Comparison of ENCODE assay signal across 25 cellular contexts in the genomic region with DNA sequence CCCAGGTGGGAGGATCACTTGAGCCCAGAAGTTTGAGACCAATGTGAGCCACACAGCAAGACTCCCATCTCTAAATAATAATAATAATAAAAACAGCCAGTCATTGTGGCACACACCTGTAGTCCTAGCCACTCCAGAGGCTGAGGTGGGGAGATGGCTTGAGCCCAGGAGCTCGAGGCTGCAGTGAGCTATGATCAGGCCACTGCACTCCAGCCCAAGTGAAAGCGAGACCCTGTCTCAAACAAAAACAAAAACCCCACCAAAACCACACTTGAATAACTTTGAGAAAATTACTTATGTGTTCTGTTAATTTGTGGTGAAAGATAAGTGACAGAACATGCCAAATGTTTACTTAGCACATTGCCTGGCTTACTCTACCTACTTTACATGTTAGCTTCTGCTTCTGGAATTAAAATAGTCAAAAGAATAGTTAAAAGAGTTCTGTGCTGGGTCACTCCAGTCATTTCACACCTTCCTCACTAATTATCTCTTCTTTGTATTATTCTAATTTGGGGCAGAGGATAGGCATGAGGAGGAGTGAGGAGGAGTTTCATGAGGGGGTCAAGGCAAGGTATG. TPM values are rescaled to one million over a fixed set of nuclear protein-coding genes. Genes with fewer than 3 reads are reported as not detected.
DNase-seq lines count a peak whose midpoint lies in the region; ATAC-seq and TF ChIP-seq lines count a peak whose summit lies in the region.
"Had no signal": no experiment of that assay in that cellular context is flagged by ENCODE, and none has a peak within 500 bp of the region (broad histone marks: within the 10 kb centered on the region; RNA-seq: fewer than 3 reads in every experiment).

No MANE protein-coding gene starts in this region.

- H3K27me3 ChIP-seq in naive thymus-derived CD4-positive, alpha-beta T cell (ENCODE audit: control insufficient read depth in 2 of 2, insufficient read depth in 2 of 2, low read length in 2 of 2) = no peaks in the 10 kb centered on the region
- H3K27me3 ChIP-seq in transverse colon = no peaks in the 10 kb centered on the region
- H3K27me3 ChIP-seq: testis had no signal

- H3K36me3 Mint-ChIP-seq in activated CD8-positive, alpha-beta memory T cell treated with anti-CD3 and anti-CD28 coated beads, Interleukin-2, amount 10 ng/mL, durations not matched to agents 7 days and 5 days = peaks cover 24% of the 10 kb centered on the region
- peaks cover 4 to 25% (median 13%) of the 10 kb centered on the region in 5 donors for H3K36me3 Mint-ChIP-seq in naive thymus-derived CD4-positive, alpha-beta T cell

- no peak for ATAC-seq in activated CD8-positive, alpha-beta memory T cell treated with anti-CD3 and anti-CD28 coated beads, Interleukin-2, amount 10 ng/mL, durations not matched to agents 7 days and 5 days
- peak; percentile 52 for ATAC-seq in GM19023 (IDR thresholded peaks at IDR 0.05; ENCODE audit: unreplicated experiment)
- ATAC-seq in HG03159 (IDR thresholded peaks at IDR 0.05; ENCODE audit: unreplicated experiment) = peak; percentile 41
- no peak for ATAC-seq in naive thymus-derived CD4-positive, alpha-beta T cell
- no peak for ATAC-seq in GM19455 (IDR thresholded peaks at IDR 0.05; ENCODE audit: unreplicated experiment)
- ATAC-seq: GM23338 had no signal

- no peak for TF ChIP-seq POLR2A in transverse colon (IDR thresholded peaks at IDR 0.05)

- intact Hi-C loops in naive thymus-derived CD4-positive, alpha-beta T cell (cut with micrococcal nuclease) = no loop called here
- intact Hi-C loops in transverse colon (cut with DNase I; ENCODE audit: low total_unique reads) = loop anchor here (5.0 kb wide), 1 partner anchor 1721 kb away; no protein-coding TSS in a partner anchor

- H3K36me3 ChIP-seq in naive thymus-derived CD4-positive, alpha-beta T cell (ENCODE audit: control insufficient read depth in 2 of 3, insufficient read depth in 3 of 3, low read length in 3 of 3) = peaks cover 0 to 11% (median 0%) of the 10 kb centered on the region in 3 experiments
- H3K36me3 ChIP-seq in transverse colon = no peaks in the 10 kb centered on the region

- DNase-seq in activated CD8-positive, alpha-beta memory T cell treated with anti-CD3 and anti-CD28 coated beads, Interleukin-2, amount 10 ng/mL, durations not matched to agents 7 days and 5 days = no peak
- DNase-seq in activated CD8-positive, alpha-beta memory T cell treated with anti-CD3 and anti-CD28 coated beads for 24 hours = no peak
- no peak for DNase-seq in naive thymus-derived CD4-positive, alpha-beta T cell
- DNase-seq in NCI-H2227 (lab: John Stamatoyannopoulos, UW; ENCODE audit: unreplicated experiment) = no peak
- DNase-seq in transverse colon = no peak
- DNase-seq: activated CD4-positive, alpha-beta T cell treated with anti-CD3 and anti-CD28 coated beads for 48 hours; activated naive CD4-positive, alpha-beta T cell treated with anti-CD3 and anti-CD28 coated beads, Interleukin-2, amount 10 ng/mL, durations not matched to agents 7 days and 5 days; amniotic stem cell; endodermal cell; Karpas-422; mammary epithelial cell; NCI-H1417 treated with DMSO at 0.1 percent for 48 hours; NCI-H2107; NCI-H446 treated with DMSO at 0.1 percent for 48 hours; stimulated activated naive CD4-positive, alpha-beta T cell; T1000; testis had no signal

- H3K27ac ChIP-seq in naive thymus-derived CD4-positive, alpha-beta T cell (ENCODE audit: low read depth, low read length) = no peak overlapping the region
- H3K27ac ChIP-seq in transverse colon = no peak overlapping the region
- H3K27ac ChIP-seq: testis had no signal

- CTCF ChIA-PET in activated CD8-positive, alpha-beta memory T cell treated with anti-CD3 and anti-CD28 coated beads, Interleukin-2, amount 10 ng/mL, durations not matched to agents 7 days and 5 days (lab: Charles Lee) = interaction anchor here (0.8 to 1.2 kb wide), 2 partner anchors 22 to 29 kb away, joined by 3 read pairs; no protein-coding TSS in a partner anchor
- CTCF ChIA-PET in naive thymus-derived CD4-positive, alpha-beta T cell (lab: Charles Lee) = no interaction called here

- no peaks in the 10 kb centered on the region for H3K4me1 ChIP-seq in naive thymus-derived CD4-positive, alpha-beta T cell (ENCODE audit: control insufficient read depth in 2 of 2, insufficient read depth in 2 of 2, low read length in 2 of 2)
- peaks cover 0 to 30% (median 20%) of the 10 kb centered on the region in 4 donors for H3K4me1 ChIP-seq in transverse colon

- H3K9me3 Mint-ChIP-seq in activated CD8-positive, alpha-beta memory T cell treated with anti-CD3 and anti-CD28 coated beads, Interleukin-2, amount 10 ng/mL, durations not matched to agents 7 days and 5 days (ENCODE audit: low read depth) = no peaks in the 10 kb centered on the region
- H3K9me3 Mint-ChIP-seq in naive thymus-derived CD4-positive, alpha-beta T cell = peaks cover 0 to 6% (median 0%) of the 10 kb centered on the region in 11 donors
- H3K9me3 Mint-ChIP-seq: activated naive CD4-positive, alpha-beta T cell treated with anti-CD3 and anti-CD28 coated beads, Interleukin-2, amount 10 ng/mL, durations not matched to agents 7 days and 5 days; activated T-helper 1 cell treated with anti-CD3 and anti-CD28 coated beads, Interleukin-12 subunit alpha, Interleukin-12 subunit beta, Interleukin-2, Interleukin-4 antibody, amounts not matched to agents 30 ng/mL and 10 ng/mL and 1 ng/mL, durations not matched to agents 14 hours and 24 hours and 36 hours; dendritic cell treated with granulocyte-macrophage colony-stimulating factor and Interleukin-4, amounts not matched to agents 40 ng/mL and 50 ng/mL, for 4 days had no signal

- peaks cover 3% of the 10 kb centered on the region for H3K4me1 Mint-ChIP-seq in activated CD8-positive, alpha-beta memory T cell treated with anti-CD3 and anti-CD28 coated beads, Interleukin-2, amount 10 ng/mL, durations not matched to agents 7 days and 5 days
- peaks cover 0 to 6% (median 4%) of the 10 kb centered on the region in 7 donors for H3K4me1 Mint-ChIP-seq in naive thymus-derived CD4-positive, alpha-beta T cell
- H3K4me1 Mint-ChIP-seq: brain, nephron had no signal

- no peak overlapping the region for H3K4me3 Mint-ChIP-seq in activated CD8-positive, alpha-beta memory T cell treated with anti-CD3 and anti-CD28 coated beads, Interleukin-2, amount 10 ng/mL, durations not matched to agents 7 days and 5 days
- no peak overlapping the region for H3K4me3 Mint-ChIP-seq in naive thymus-derived CD4-positive, alpha-beta T cell
- H3K4me3 Mint-ChIP-seq: activated naive CD4-positive, alpha-beta T cell treated with anti-CD3 and anti-CD28 coated beads, Interleukin-2, amount 10 ng/mL, durations not matched to agents 7 days and 5 days; activated T-helper 1 cell treated with anti-CD3 and anti-CD28 coated beads, Interleukin-12 subunit alpha, Interleukin-12 subunit beta, Interleukin-2, Interleukin-4 antibody, amounts not matched to agents 30 ng/mL and 10 ng/mL and 1 ng/mL, durations not matched to agents 14 hours and 24 hours and 36 hours; brain; dendritic cell treated with granulocyte-macrophage colony-stimulating factor and Interleukin-4, amounts not matched to agents 40 ng/mL and 50 ng/mL, for 4 days; endodermal cell; GM23338; nephron had no signal

- 72 to 100% methylated on average over 1 to 2 of the region's 2 CpGs for WGBS in transverse colon (ENCODE audit: low coverage in 1 of 2), 2 donors

- no peaks in the 10 kb centered on the region for H3K9me3 ChIP-seq in naive thymus-derived CD4-positive, alpha-beta T cell (ENCODE audit: control insufficient read depth in 2 of 3, low read length in 3 of 3)
- H3K9me3 ChIP-seq in transverse colon = no peaks in the 10 kb centered on the region
- H3K9me3 ChIP-seq: testis had no signal

- no peak for TF ChIP-seq EP300 in transverse colon (IDR thresholded peaks at IDR 0.05; ENCODE audit: low read depth)

- POLR2A ChIA-PET in naive thymus-derived CD4-positive, alpha-beta T cell (lab: Charles Lee) = interaction anchor here (1.8 kb wide), 1 partner anchor 9 kb away, joined by 5 read pairs; the partner anchor contains the start of gene TMEM60

- H3K27me3 Mint-ChIP-seq in activated CD8-positive, alpha-beta memory T cell treated with anti-CD3 and anti-CD28 coated beads, Interleukin-2, amount 10 ng/mL, durations not matched to agents 7 days and 5 days = no peaks in the 10 kb centered on the region
- no peaks in the 10 kb centered on the region for H3K27me3 Mint-ChIP-seq in naive thymus-derived CD4-positive, alpha-beta T cell
- H3K27me3 Mint-ChIP-seq: activated naive CD4-positive, alpha-beta T cell treated with anti-CD3 and anti-CD28 coated beads, Interleukin-2, amount 10 ng/mL, durations not matched to agents 7 days and 5 days; brain; dendritic cell treated with granulocyte-macrophage colony-stimulating factor and Interleukin-4, amounts not matched to agents 40 ng/mL and 50 ng/mL, for 4 days had no signal

- no peak for TF ChIP-seq CTCF in transverse colon (IDR thresholded peaks at IDR 0.05)

- H3K27ac Mint-ChIP-seq in activated CD8-positive, alpha-beta memory T cell treated with anti-CD3 and anti-CD28 coated beads, Interleukin-2, amount 10 ng/mL, durations not matched to agents 7 days and 5 days = peak overlapping the region; percentile 31
- peak overlapping the region in 7 of 9 donors; percentile 2 to 91 (median 26) for H3K27ac Mint-ChIP-seq in naive thymus-derived CD4-positive, alpha-beta T cell
- H3K27ac Mint-ChIP-seq: activated naive CD4-positive, alpha-beta T cell treated with anti-CD3 and anti-CD28 coated beads, Interleukin-2, amount 10 ng/mL, durations not matched to agents 7 days and 5 days; activated T-helper 1 cell treated with anti-CD3 and anti-CD28 coated beads, Interleukin-12 subunit alpha, Interleukin-12 subunit beta, Interleukin-2, Interleukin-4 antibody, amounts not matched to agents 30 ng/mL and 10 ng/mL and 1 ng/mL, durations not matched to agents 14 hours and 24 hours and 36 hours; dendritic cell treated with granulocyte-macrophage colony-stimulating factor and Interleukin-4, amounts not matched to agents 40 ng/mL and 50 ng/mL, for 4 days; endodermal cell; GM23338; nephron had no signal

- in situ Hi-C loops in transverse colon (cut with MboI; ENCODE audit: low pct_ligation_motif_present in 1 of 4, low pct_unique_long_range_greater_than_20kb in 1 of 4, low sequenced_read_pairs in 3 of 4) = no loop called here

- no peak overlapping the region for H3K4me3 ChIP-seq in naive thymus-derived CD4-positive, alpha-beta T cell (ENCODE audit: low read length)
- H3K4me3 ChIP-seq in transverse colon = no peak overlapping the region
- H3K4me3 ChIP-seq: GM23338, testis had no signal

RNA-seq across cellular contexts. Expression of gene TMEM60, which starts 9.8 kb away (rescaled TPM):
- total RNA-seq in activated CD8-positive, alpha-beta memory T cell treated with anti-CD3 and anti-CD28 coated beads, Interleukin-2, amount 10 ng/mL, durations not matched to agents 7 days and 5 days = 10 to 100 TPM; 13.2 to 19.4 TPM
- 10 to 100 TPM in 3 of 5 experiments, 1 to 10 TPM in 2; 3.7 to 16.9 (median 12.0) TPM for total RNA-seq in naive thymus-derived CD4-positive, alpha-beta T cell
- polyA plus RNA-seq in naive thymus-derived CD4-positive, alpha-beta T cell = 10 to 100 TPM in 1 of 2 donors, 1 to 10 TPM in 1; 9.7 to 22.8 TPM
- total RNA-seq in transverse colon = 10 to 100 TPM in 2 of 4 donors, 1 to 10 TPM in 2; 3.4 to 15.7 (median 9.5) TPM

RNA-seq across cellular contexts. Expression of gene PHTF2, which starts 10.2 kb away (rescaled TPM):
- total RNA-seq in activated CD8-positive, alpha-beta memory T cell treated with anti-CD3 and anti-CD28 coated beads, Interleukin-2, amount 10 ng/mL, durations not matched to agents 7 days and 5 days = 10 to 100 TPM; 41.5 to 56.4 TPM
- 10 to 100 TPM; 17.6 to 42.1 (median 22.4) TPM for total RNA-seq in naive thymus-derived CD4-positive, alpha-beta T cell
- polyA plus RNA-seq in naive thymus-derived CD4-positive, alpha-beta T cell = 1 to 10 TPM; 5.9 to 8.3 TPM
- 10 to 100 TPM; 14.5 to 28.6 (median 24.1) TPM for total RNA-seq in transverse colon

Comparison
In these comparisons a context has a peak if more than half of its experiments do, and no peak if none do; other contexts are left out.
1. ATAC-seq: peak in GM19023 (single experiment) and HG03159 (single experiment); none in activated CD8-positive, alpha-beta memory T cell treated with anti-CD3 and anti-CD28 coated beads, Interleukin-2, amount 10 ng/mL, durations not matched to agents 7 days and 5 days (single experiment), naive thymus-derived CD4-positive, alpha-beta T cell (single experiment) and GM19455 (single experiment).